17 cellular contexts compared by ENCODE assay signal in genomic region chr5:73812962-73813588, GRCh38.
DNase-seq lines count a peak whose midpoint lies in the region; ATAC-seq and TF ChIP-seq lines count a peak whose summit lies in the region.
"Had no signal": no experiment of that assay in that cellular context is flagged by ENCODE, and none has a peak within 500 bp of the region (broad histone marks: within the 10 kb centered on the region; RNA-seq: fewer than 3 reads in every experiment).

No MANE protein-coding gene starts in this region.

- H3K4me1 ChIP-seq in endocrine pancreas (ENCODE audit: control insufficient read depth, insufficient read depth, low read length): peaks cover 6% of the 10 kb centered on the region
- H3K4me1 ChIP-seq in lower lobe of right lung: no peaks in the 10 kb centered on the region
- H3K4me1 ChIP-seq in suprapubic skin: peaks cover 19% of the 10 kb centered on the region
- H3K4me1 ChIP-seq: BLaER1 had no signal

- H3K27ac Mint-ChIP-seq in activated naive CD4-positive, alpha-beta T cell treated with anti-CD3 and anti-CD28 coated beads for 36 hours: no peak overlapping the region
- H3K27ac Mint-ChIP-seq: activated CD4-positive, alpha-beta T cell treated with anti-CD3 and anti-CD28 coated beads, Interleukin-2, amount 10 ng/mL, durations not matched to agents 24 days and 14 days; effector memory CD8-positive, alpha-beta T cell; memory B cell; T-helper 1 cell treated with Interleukin-12 subunit alpha and Interleukin-12 subunit beta and Interleukin-4 antibody, amounts not matched to agents 30 μg/mL and 1 μg/mL, for 36 hours had no signal

- H3K27me3 Mint-ChIP-seq in activated naive CD4-positive, alpha-beta T cell treated with anti-CD3 and anti-CD28 coated beads for 36 hours (ENCODE audit: low read depth): peaks cover 11% of the 10 kb centered on the region

- no peaks in the 10 kb centered on the region for H3K36me3 Mint-ChIP-seq in activated naive CD4-positive, alpha-beta T cell treated with anti-CD3 and anti-CD28 coated beads for 36 hours (ENCODE audit: low read depth)
- H3K36me3 Mint-ChIP-seq: memory B cell had no signal

- DNase-seq in LoVo (ENCODE audit: low spot score) (peak; percentile 80), lower lobe of right lung (no peak), suprapubic skin (ENCODE audit: low spot score in 2 of 2) (no peak)
- DNase-seq in activated naive CD4-positive, alpha-beta T cell treated with anti-CD3 and anti-CD28 coated beads for 36 hours: no peak
- DNase-seq: activated CD4-positive, alpha-beta T cell treated with anti-CD3 and anti-CD28 coated beads, Interleukin-2, amount 10 ng/mL, durations not matched to agents 24 days and 14 days; activated T-cell treated with anti-CD3 and anti-CD28 coated beads, Interleukin-2, amount 50 U/mL, for 48 hours; effector memory CD8-positive, alpha-beta T cell; NCI-H2171 treated with DMSO at 0.1 percent for 48 hours; posterior cingulate gyrus; stimulated activated CD4-positive, alpha-beta T cell treated with anti-CD3 and anti-CD28 coated beads, Interleukin-2, amount 100 ng/mL, for 24 hours had no signal

- H3K9me3 Mint-ChIP-seq in activated naive CD4-positive, alpha-beta T cell treated with anti-CD3 and anti-CD28 coated beads for 36 hours: no peaks in the 10 kb centered on the region
- H3K9me3 Mint-ChIP-seq: activated CD4-positive, alpha-beta T cell treated with anti-CD3 and anti-CD28 coated beads, Interleukin-2, amount 10 ng/mL, durations not matched to agents 24 days and 14 days; effector memory CD8-positive, alpha-beta T cell; memory B cell; T-helper 1 cell treated with Interleukin-12 subunit alpha and Interleukin-12 subunit beta and Interleukin-4 antibody, amounts not matched to agents 30 μg/mL and 1 μg/mL, for 36 hours had no signal

- peak; percentile 70 to 85 for ATAC-seq in lower lobe of right lung
- ATAC-seq in GM18861 (IDR thresholded peaks at IDR 0.05; ENCODE audit: unreplicated experiment): no peak
- ATAC-seq in GM19397 (IDR thresholded peaks at IDR 0.05; ENCODE audit: unreplicated experiment): no peak
- no peak for ATAC-seq in HG03175 (IDR thresholded peaks at IDR 0.05; ENCODE audit: unreplicated experiment)
- ATAC-seq: effector memory CD8-positive, alpha-beta T cell had no signal

- H3K9me3 ChIP-seq in endocrine pancreas (ENCODE audit: control insufficient read depth, low read length): no peaks in the 10 kb centered on the region
- H3K9me3 ChIP-seq in lower lobe of right lung: no peaks in the 10 kb centered on the region
- H3K9me3 ChIP-seq in suprapubic skin: no peaks in the 10 kb centered on the region
- H3K9me3 ChIP-seq: BLaER1 had no signal

- H3K27me3 ChIP-seq in endocrine pancreas (ENCODE audit: control insufficient read depth, insufficient read depth, low read length): no peaks in the 10 kb centered on the region
- H3K27me3 ChIP-seq in lower lobe of right lung (ENCODE audit: low read depth): no peaks in the 10 kb centered on the region
- no peaks in the 10 kb centered on the region for H3K27me3 ChIP-seq in suprapubic skin
- H3K27me3 ChIP-seq: BLaER1 had no signal

- H3K4me3 ChIP-seq in endocrine pancreas (ENCODE audit: control insufficient read depth, insufficient read depth, low read length) (peak overlapping the region; percentile 88), lower lobe of right lung (peak overlapping the region; percentile 34), suprapubic skin (peak overlapping the region; percentile 33)
- H3K4me3 ChIP-seq: BLaER1 had no signal

- CTCF ChIA-PET in activated naive CD4-positive, alpha-beta T cell treated with anti-CD3 and anti-CD28 coated beads for 36 hours (lab: Charles Lee): interaction anchor here (0.9 to 1.2 kb wide), 3 partner anchors 19 to 24 kb away, joined by 3 to 4 read pairs (median 3); no protein-coding TSS in a partner anchor

- TF ChIP-seq POLR2A in suprapubic skin (IDR thresholded peaks at IDR 0.05): no peak

- no peak overlapping the region for H3K9ac ChIP-seq in endocrine pancreas (ENCODE audit: control insufficient read depth, insufficient read depth, low read length)
- H3K9ac ChIP-seq: BLaER1 had no signal

- no peak for TF ChIP-seq EP300 in suprapubic skin (IDR thresholded peaks at IDR 0.05)

- H3K4me1 Mint-ChIP-seq in activated naive CD4-positive, alpha-beta T cell treated with anti-CD3 and anti-CD28 coated beads for 36 hours (ENCODE audit: low read depth): no peaks in the 10 kb centered on the region
- H3K4me1 Mint-ChIP-seq: activated CD4-positive, alpha-beta T cell treated with anti-CD3 and anti-CD28 coated beads, Interleukin-2, amount 10 ng/mL, durations not matched to agents 24 days and 14 days; memory B cell had no signal

- H3K36me3 ChIP-seq in endocrine pancreas (ENCODE audit: control insufficient read depth, insufficient read depth, low read length) (no peaks in the 10 kb centered on the region), lower lobe of right lung (no peaks in the 10 kb centered on the region), suprapubic skin (no peaks in the 10 kb centered on the region)
- H3K36me3 ChIP-seq: BLaER1 had no signal

- no peak overlapping the region for H3K4me3 Mint-ChIP-seq in activated naive CD4-positive, alpha-beta T cell treated with anti-CD3 and anti-CD28 coated beads for 36 hours
- H3K4me3 Mint-ChIP-seq: activated CD4-positive, alpha-beta T cell treated with anti-CD3 and anti-CD28 coated beads, Interleukin-2, amount 10 ng/mL, durations not matched to agents 24 days and 14 days; effector memory CD8-positive, alpha-beta T cell; memory B cell; T-helper 1 cell treated with Interleukin-12 subunit alpha and Interleukin-12 subunit beta and Interleukin-4 antibody, amounts not matched to agents 30 μg/mL and 1 μg/mL, for 36 hours had no signal

- H3K27ac ChIP-seq in lower lobe of right lung (peak overlapping the region; percentile 42), suprapubic skin (peak overlapping the region; percentile 84)
- H3K27ac ChIP-seq: BLaER1 had no signal

- TF ChIP-seq CTCF in lower lobe of right lung (IDR thresholded peaks at IDR 0.05): no peak
- TF ChIP-seq CTCF in suprapubic skin (IDR thresholded peaks at IDR 0.05): no peak

- 25% methylated on average over 9 of the region's 9 CpGs for WGBS in suprapubic skin

- intact Hi-C loops in lower lobe of right lung (cut with DNase I): no loop called here
- intact Hi-C loops in activated naive CD4-positive, alpha-beta T cell treated with anti-CD3 and anti-CD28 coated beads for 36 hours (cut with micrococcal nuclease): no loop called here

Comparison
In these comparisons a context has a peak if more than half of its experiments do, and no peak if none do; other contexts are left out.
1. H3K4me3 ChIP-seq: peak in every context shown above with its lines; median percentile 88 in endocrine pancreas; 34 in lower lobe of right lung; 33 in suprapubic skin.
2. ATAC-seq: peak in lower lobe of right lung (2 of 2); none in GM18861 (single experiment), GM19397 (single experiment) and HG03175 (single experiment).